Comparison of ENCODE assay signal across 21 cellular contexts in genomic region chr5:39654715-39655114, GRCh38.
"Had no signal": no experiment of that assay in that cellular context is flagged by ENCODE, and none has a peak within 500 bp of the region (broad histone marks: within the 10 kb centered on the region; RNA-seq: fewer than 3 reads in every experiment).

No MANE protein-coding gene starts in this region.

- H3K4me2 ChIP-seq: hepatocyte had no signal

- H3K79me2 ChIP-seq: hepatocyte had no signal

- H3K27ac ChIP-seq: colonic mucosa, foreskin keratinocyte, hepatocyte, spleen had no signal

- H3K9me3 Mint-ChIP-seq: nephron; stimulated activated naive B cell treated with anti-CD40 and anti-IgM and Interleukin-4, amounts not matched to agents 10 μg/mL and 1 μg/mL and 100 μg/mL, for 72 hours had no signal

- ATAC-seq: foreskin keratinocyte; left colon; left ventricle myocardium superior; sciatic nerve; stimulated activated naive B cell treated with anti-CD40 and anti-IgM and Interleukin-4, amounts not matched to agents 10 μg/mL and 1 μg/mL and 100 μg/mL, for 72 hours had no signal

- H3K4me3 Mint-ChIP-seq: endodermal cell; naive B cell; nephron; stimulated activated naive B cell treated with anti-CD40 and anti-IgM and Interleukin-4, amounts not matched to agents 10 μg/mL and 1 μg/mL and 100 μg/mL, for 72 hours had no signal

- H3K4me1 ChIP-seq: colonic mucosa, spleen had no signal

- H3K36me3 ChIP-seq: colonic mucosa, spleen had no signal

- H2AFZ ChIP-seq: hepatocyte had no signal

- H3K27me3 ChIP-seq: colonic mucosa, foreskin keratinocyte, hepatocyte, spleen had no signal

- H3K36me3 Mint-ChIP-seq: naive B cell; stimulated activated naive B cell treated with anti-CD40 and anti-IgM and Interleukin-4, amounts not matched to agents 10 μg/mL and 1 μg/mL and 100 μg/mL, for 72 hours had no signal

- H3K4me3 ChIP-seq: colonic mucosa, hepatocyte, lung, spleen had no signal

- H3K9me3 ChIP-seq: colonic mucosa had no signal

- DNase-seq: colonic mucosa; dermis blood vessel endothelial cell; endodermal cell; erythroblast; foreskin keratinocyte; head of caudate nucleus; kidney; left colon; left ventricle myocardium superior; mesenchymal stem cell; naive B cell; spleen; stimulated activated CD4-positive, alpha-beta T cell treated with anti-CD3 and anti-CD28 coated beads, Interleukin-15, amount 100 ng/mL, for 24 hours; stimulated activated CD4-positive, alpha-beta T cell treated with anti-CD3 and anti-CD28 coated beads, Interleukin-1b, Interleukin-23, amount 100 ng/mL, for 48 hours; stimulated activated CD4-positive, alpha-beta T cell treated with anti-CD3 and anti-CD28 coated beads, Interleukin-4, amount 100 ng/mL, for 4 hours; stimulated activated naive B cell treated with anti-CD40 and anti-IgM and Interleukin-4, amounts not matched to agents 10 μg/mL and 1 μg/mL and 100 μg/mL, for 72 hours; trophoblast cell had no signal

- H3K4me1 Mint-ChIP-seq: endodermal cell, naive B cell, nephron had no signal

- H3K27ac Mint-ChIP-seq: endodermal cell; naive B cell; nephron; stimulated activated naive B cell treated with anti-CD40 and anti-IgM and Interleukin-4, amounts not matched to agents 10 μg/mL and 1 μg/mL and 100 μg/mL, for 72 hours had no signal
